ENCODE assay signal across 8 cellular contexts in the genomic region with DNA sequence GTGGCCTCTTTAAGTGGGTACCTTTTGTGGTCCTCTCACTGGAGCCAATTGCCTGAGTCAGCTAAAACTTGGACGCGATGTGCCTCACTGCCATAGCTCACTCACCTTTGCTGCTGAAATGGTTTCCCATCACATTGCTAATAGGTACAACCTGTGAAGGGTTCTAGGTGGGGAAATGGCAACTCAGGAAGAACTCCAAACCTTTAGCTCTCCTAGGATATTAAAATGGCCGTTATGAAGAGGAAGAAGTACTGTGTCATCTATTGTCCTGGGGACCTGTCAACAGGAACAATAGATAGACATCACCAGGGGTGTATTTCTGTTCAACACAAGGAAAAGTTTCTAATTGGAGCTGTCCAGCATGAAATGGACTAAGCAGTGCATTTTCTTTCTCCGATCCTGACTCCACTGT. TPM values are rescaled to one million over a fixed set of nuclear protein-coding genes. Genes with fewer than 3 reads are reported as not detected.
DNase-seq lines count a peak whose midpoint lies in the region; ATAC-seq and TF ChIP-seq lines count a peak whose summit lies in the region.

No MANE protein-coding gene starts in this region.

- TF ChIP-seq CTCF in AG10803 (conservative IDR thresholded peaks at IDR 0.05; ENCODE audit: low read length), result no peak

- H3K4me3 Mint-ChIP-seq in naive thymus-derived CD4-positive, alpha-beta T cell, result peak overlapping the region; percentile 94 to 100 (median 97)

- POLR2A ChIA-PET in naive thymus-derived CD4-positive, alpha-beta T cell (lab: Charles Lee), result interaction anchor here (0.6 to 4.6 kb wide), 17 partner anchors 8 to 780 kb away, joined by 3 to 52 read pairs (median 4); partner anchors contain the start of genes ATP5MF, BUD31, COPS6 and CPSF4

- H3K4me1 Mint-ChIP-seq in naive thymus-derived CD4-positive, alpha-beta T cell, result peaks cover 28 to 75% (median 62%) of the 10 kb centered on the region in 7 donors

- peaks cover 3 to 51% (median 14%) of the 10 kb centered on the region in 5 donors for H3K36me3 Mint-ChIP-seq in naive thymus-derived CD4-positive, alpha-beta T cell

- H3K27ac ChIP-seq in KOPT-K1 (ENCODE audit: low read depth, low read length, poor library complexity, severe bottlenecking), result peak overlapping the region; percentile 98
- H3K27ac ChIP-seq in naive thymus-derived CD4-positive, alpha-beta T cell (ENCODE audit: low read depth, low read length), result peak overlapping the region; percentile 99

- peak overlapping the region; percentile 91 for H3K4me3 ChIP-seq in AG10803 (ENCODE audit: low read length)
- peak overlapping the region; percentile 85 for H3K4me3 ChIP-seq in naive thymus-derived CD4-positive, alpha-beta T cell (ENCODE audit: low read length)

- peaks cover 29 to 30% of the 10 kb centered on the region in 2 donors for H3K4me1 ChIP-seq in naive thymus-derived CD4-positive, alpha-beta T cell (ENCODE audit: control insufficient read depth in 2 of 2, insufficient read depth in 2 of 2, low read length in 2 of 2)

- DNase-seq in AG10803 (ENCODE audit: low read depth), result no peak
- peak; percentile 24 for DNase-seq in dermis blood vessel endothelial cell
- DNase-seq in naive thymus-derived CD4-positive, alpha-beta T cell, result no peak
- DNase-seq in NCI-H1048 (lab: John Stamatoyannopoulos, UW), result no peak
- DNase-seq in EL, result no peak
- no peak for DNase-seq in stimulated activated naive CD4-positive, alpha-beta T cell (lab: John Stamatoyannopoulos, UW)

- CTCF ChIA-PET in naive thymus-derived CD4-positive, alpha-beta T cell (lab: Charles Lee), result interaction anchor here (0.7 to 0.8 kb wide), 2 partner anchors 259 to 531 kb away, joined by 3 to 4 read pairs; no protein-coding TSS in a partner anchor

- no peaks in the 10 kb centered on the region for H3K9me3 ChIP-seq in KOPT-K1 (ENCODE audit: insufficient read depth, low read length, poor library complexity, severe bottlenecking)
- H3K9me3 ChIP-seq in naive thymus-derived CD4-positive, alpha-beta T cell (ENCODE audit: control insufficient read depth in 2 of 3, low read length in 3 of 3), result no peaks in the 10 kb centered on the region

- H3K27ac Mint-ChIP-seq in naive thymus-derived CD4-positive, alpha-beta T cell, result peak overlapping the region; percentile 95 to 100 (median 99)

- ATAC-seq in naive thymus-derived CD4-positive, alpha-beta T cell, result no peak
- no peak for ATAC-seq in GM18861 (IDR thresholded peaks at IDR 0.05; ENCODE audit: unreplicated experiment)

- H3K9me3 Mint-ChIP-seq in naive thymus-derived CD4-positive, alpha-beta T cell, result no peaks in the 10 kb centered on the region

- no peaks in the 10 kb centered on the region for H3K27me3 Mint-ChIP-seq in naive thymus-derived CD4-positive, alpha-beta T cell

- H3K27me3 ChIP-seq in naive thymus-derived CD4-positive, alpha-beta T cell (ENCODE audit: control insufficient read depth in 2 of 2, insufficient read depth in 2 of 2, low read length in 2 of 2), result no peaks in the 10 kb centered on the region

- H3K36me3 ChIP-seq in KOPT-K1 (ENCODE audit: insufficient read depth, low read length), result peaks cover 64% of the 10 kb centered on the region
- peaks cover 0 to 37% (median 10%) of the 10 kb centered on the region in 3 experiments for H3K36me3 ChIP-seq in naive thymus-derived CD4-positive, alpha-beta T cell (ENCODE audit: control insufficient read depth in 2 of 3, insufficient read depth in 3 of 3, low read length in 3 of 3)

- intact Hi-C loops in naive thymus-derived CD4-positive, alpha-beta T cell (cut with micrococcal nuclease), result loop anchor here (5.0 to 10.0 kb wide), 3 partner anchors 415 to 548 kb away; partner anchors contain the start of genes AP4M1 (in 1 of the 2), MCM7 (in 1 of the 2), SMURF1 (in 1 of the 2) and ZNF3 (in 1 of the 2)

RNA-seq across cellular contexts. Expression of gene ZNF655, which starts 1.2 kb away (rescaled TPM):
- 10.0 and 10.9 TPM in 2 replicates for total RNA-seq in dermis blood vessel endothelial cell
- 100 to 1,000 TPM; 110 to 165 (median 157) TPM for total RNA-seq in naive thymus-derived CD4-positive, alpha-beta T cell
- polyA plus RNA-seq in naive thymus-derived CD4-positive, alpha-beta T cell, result 10 to 100 TPM; 65.8 to 81.7 TPM

RNA-seq across cellular contexts. Expression of gene FAM200A, which starts 5.3 kb away (rescaled TPM):
- 6.1 TPM in 2 replicates for total RNA-seq in dermis blood vessel endothelial cell
- total RNA-seq in naive thymus-derived CD4-positive, alpha-beta T cell, result 10 to 100 TPM in 2 of 5 experiments, 1 to 10 TPM in 3; 1.9 to 13.6 (median 5.0) TPM
- polyA plus RNA-seq in naive thymus-derived CD4-positive, alpha-beta T cell, result 1 to 10 TPM; 5.9 to 7.6 TPM

RNA-seq across cellular contexts. Expression of gene TMEM225B, which starts 40.9 kb away (rescaled TPM):
- 0.09 and 0.17 TPM in 2 replicates for total RNA-seq in dermis blood vessel endothelial cell
- 1 to 10 TPM in 1 of 5 experiments, under 1 TPM in 3, not detected in 1; 0.80 to 1.9 (median 0.90) TPM for total RNA-seq in naive thymus-derived CD4-positive, alpha-beta T cell
- polyA plus RNA-seq in naive thymus-derived CD4-positive, alpha-beta T cell, result 1 to 10 TPM in 1 of 2 donors, under 1 TPM in 1; 0.44 to 2.5 TPM

RNA-seq across cellular contexts. Expression of gene ZKSCAN5, which starts 52.7 kb away (rescaled TPM):
- total RNA-seq in dermis blood vessel endothelial cell, result 11.2 and 15.2 TPM in 2 replicates
- 10 to 100 TPM in 1 of 5 experiments, 1 to 10 TPM in 4; 4.7 to 11.0 (median 8.3) TPM for total RNA-seq in naive thymus-derived CD4-positive, alpha-beta T cell
- polyA plus RNA-seq in naive thymus-derived CD4-positive, alpha-beta T cell, result 1 to 10 TPM; 4.1 to 8.1 TPM

RNA-seq across cellular contexts. Expression of gene ZNF394, which starts 57.1 kb away (rescaled TPM):
- total RNA-seq in dermis blood vessel endothelial cell, result 26.0 and 41.7 TPM in 2 replicates
- total RNA-seq in naive thymus-derived CD4-positive, alpha-beta T cell, result 100 to 1,000 TPM in 2 of 5 experiments, 10 to 100 TPM in 3; 55.2 to 199 (median 98.1) TPM
- 10 to 100 TPM; 68.2 to 93.3 TPM for polyA plus RNA-seq in naive thymus-derived CD4-positive, alpha-beta T cell
